ENCODE assay signal across 24 cellular contexts in genomic region chr6:63671098-63671754, GRCh38.
"Had no signal": no experiment of that assay in that cellular context is flagged by ENCODE, and none has a peak within 500 bp of the region (broad histone marks: within the 10 kb centered on the region; RNA-seq: fewer than 3 reads in every experiment).

No MANE protein-coding gene starts in this region.

- H3K4me2 ChIP-seq: smooth muscle cell had no signal

- H3K4me1 ChIP-seq: prostate gland had no signal

- H3K27me3 ChIP-seq: gastroesophageal sphincter, sigmoid colon, stomach, thyroid gland had no signal

- H3K36me3 ChIP-seq: prostate gland, sigmoid colon, thyroid gland had no signal

- H3K4me3 ChIP-seq: gastroesophageal sphincter, lung, mucosa of descending colon, prostate gland, sigmoid colon, smooth muscle cell, stomach, thyroid gland had no signal

- H3K27ac ChIP-seq: gastroesophageal sphincter, prostate gland, sigmoid colon, stomach, thyroid gland had no signal

- DNase-seq: activated CD4-positive, alpha-beta T cell treated with anti-CD3 and anti-CD28 coated beads for 1 hour; activated CD4-positive, alpha-beta T cell treated with anti-CD3 and anti-CD28 coated beads, Interleukin-2, amount 10 ng/mL, durations not matched to agents 7 days and 5 days; activated CD8-positive, alpha-beta T cell treated with anti-CD3 and anti-CD28 coated beads for 36 hours; activated naive CD8-positive, alpha-beta T cell treated with anti-CD3 and anti-CD28 coated beads, Interleukin-2, amount 50 U/mL, for 24 hours; activated T-cell treated with anti-CD3 and anti-CD28 coated beads, Interleukin-2, amount 50 U/mL, for 4 hours; amygdala; caudate nucleus; cortex of kidney; head of caudate nucleus; mesendoderm; mucosa of descending colon; retina; sigmoid colon; stimulated activated CD4-positive, alpha-beta T cell treated with anti-CD3 and anti-CD28 coated beads, Interleukin-15, amount 100 ng/mL, for 24 hours; stimulated activated CD4-positive, alpha-beta T cell treated with anti-CD3 and anti-CD28 coated beads, Interleukin-2, amount 100 ng/mL, for 24 hours; stimulated activated naive B cell treated with anti-CD40 and anti-IgM and Interleukin-4, amounts not matched to agents 10 μg/mL and 1 μg/mL and 100 μg/mL, for 72 hours; stomach; T-helper 2 cell; thyroid gland had no signal

- ATAC-seq: activated CD8-positive, alpha-beta T cell treated with anti-CD3 and anti-CD28 coated beads for 36 hours; activated naive CD8-positive, alpha-beta T cell treated with anti-CD3 and anti-CD28 coated beads, Interleukin-2, amount 50 U/mL, for 24 hours; activated T-cell treated with anti-CD3 and anti-CD28 coated beads, Interleukin-2, amount 50 U/mL, for 4 hours; gastroesophageal sphincter; mucosa of descending colon; stimulated activated naive B cell treated with anti-CD40 and anti-IgM and Interleukin-4, amounts not matched to agents 10 μg/mL and 1 μg/mL and 100 μg/mL, for 72 hours; WTC11 had no signal

- H3K9me3 ChIP-seq: gastroesophageal sphincter, mucosa of descending colon, prostate gland, sigmoid colon, stomach, thyroid gland had no signal
